Comparison of ENCODE assay signal across 20 cellular contexts in the genomic region with DNA sequence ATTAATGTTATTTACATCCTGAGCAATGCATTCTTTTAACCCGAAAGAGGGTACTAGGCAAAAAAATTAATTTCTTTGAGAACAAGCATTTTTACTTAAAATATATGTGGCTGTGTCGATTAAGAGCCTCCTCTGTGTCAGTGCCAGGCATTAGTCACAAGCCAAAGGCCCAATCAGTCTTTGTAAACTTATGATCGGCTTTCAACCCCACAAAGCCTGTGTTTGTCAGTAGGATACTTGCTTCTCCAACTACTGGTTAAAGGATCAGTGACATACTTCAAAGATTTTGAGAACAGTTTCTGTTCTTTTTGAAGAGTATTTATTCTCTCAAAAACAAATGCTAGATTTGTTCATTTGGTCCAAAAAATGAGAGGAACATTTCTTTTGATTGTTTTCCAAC.
DNase-seq lines count a peak whose midpoint lies in the region; ATAC-seq and TF ChIP-seq lines count a peak whose summit lies in the region.
"Had no signal": no experiment of that assay in that cellular context is flagged by ENCODE, and none has a peak within 500 bp of the region (broad histone marks: within the 10 kb centered on the region; RNA-seq: fewer than 3 reads in every experiment).

No MANE protein-coding gene starts in this region.

- ATAC-seq in HG03439 (IDR thresholded peaks at IDR 0.05; ENCODE audit: unreplicated experiment): no peak
- ATAC-seq: CD8-positive, alpha-beta T cell had no signal

- peaks cover 14% of the 10 kb centered on the region for H3K4me1 ChIP-seq in GM23248 (ENCODE audit: insufficient read depth)
- peaks cover 57% of the 10 kb centered on the region for H3K4me1 ChIP-seq in neural progenitor cell
- H3K4me1 ChIP-seq: Peyer's patch had no signal

- H3K9me3 ChIP-seq in GM23248 (ENCODE audit: low read depth) (no peaks in the 10 kb centered on the region), neural progenitor cell (ENCODE audit: low read depth) (no peaks in the 10 kb centered on the region)
- H3K9me3 ChIP-seq: BLaER1 treated with 17β-estradiol and CSF1 and Interleukin-3, amounts not matched to agents 10 nM and 100 nM; Peyer's patch had no signal

- H4K20me1 ChIP-seq in GM23248 (ENCODE audit: insufficient read depth) (no peaks in the 10 kb centered on the region), neural progenitor cell (ENCODE audit: low read depth) (no peaks in the 10 kb centered on the region)
- H4K20me1 ChIP-seq: BLaER1 treated with 17β-estradiol and CSF1 and Interleukin-3, amounts not matched to agents 10 nM and 100 nM had no signal

- H3K9ac ChIP-seq in GM23248 (no peak overlapping the region), neural progenitor cell (no peak overlapping the region)
- H3K9ac ChIP-seq: BLaER1 treated with 17β-estradiol and CSF1 and Interleukin-3, amounts not matched to agents 10 nM and 100 nM had no signal

- H3F3A ChIP-seq in GM23248 (ENCODE audit: insufficient read depth) (0 out of 2 replicates have a peak, but pooled peaks cover 3% of the 10 kb centered on the region), neural progenitor cell (ENCODE audit: low read depth) (peaks cover 12% of the 10 kb centered on the region)

- in situ Hi-C loops in GM23248 (cut with MboI): no loop called here

- peaks cover 39% of the 10 kb centered on the region for H3K4me1 Mint-ChIP-seq in neural progenitor cell
- no peaks in the 10 kb centered on the region for H3K4me1 Mint-ChIP-seq in activated T-helper 2 cell treated with anti-CD3 and anti-CD28 coated beads, Interferon-gamma antibody, Interleukin-2, Interleukin-4, amounts not matched to agents 10 μg/mL and 5 μg/mL and 100 μg/mL, durations not matched to agents 14 hours and 24 hours and 36 hours (ENCODE audit: low read depth)

- no peaks in the 10 kb centered on the region for H3K27me3 ChIP-seq in GM23248 (replicated peaks; ENCODE audit: insufficient read depth)
- H3K27me3 ChIP-seq in neural progenitor cell: no peaks in the 10 kb centered on the region
- H3K27me3 ChIP-seq: BLaER1 treated with 17β-estradiol and CSF1 and Interleukin-3, amounts not matched to agents 10 nM and 100 nM; Peyer's patch had no signal

- no peak overlapping the region for H3K27ac Mint-ChIP-seq in neural progenitor cell
- no peak overlapping the region for H3K27ac Mint-ChIP-seq in activated T-helper 2 cell treated with anti-CD3 and anti-CD28 coated beads, Interferon-gamma antibody, Interleukin-2, Interleukin-4, amounts not matched to agents 10 μg/mL and 5 μg/mL and 100 μg/mL, durations not matched to agents 14 hours and 24 hours and 36 hours
- H3K27ac Mint-ChIP-seq: CD8-positive, alpha-beta T cell had no signal

- no peaks in the 10 kb centered on the region for H3K9me2 ChIP-seq in GM23248 (ENCODE audit: insufficient read depth)

- no peak overlapping the region for H3K4me3 ChIP-seq in GM23248
- H3K4me3 ChIP-seq in neural progenitor cell: no peak overlapping the region
- H3K4me3 ChIP-seq: BLaER1 treated with 17β-estradiol and CSF1 and Interleukin-3, amounts not matched to agents 10 nM and 100 nM; Peyer's patch; SK-N-MC had no signal

- no peaks in the 10 kb centered on the region for H3K27me3 Mint-ChIP-seq in neural progenitor cell (ENCODE audit: insufficient read depth, low read depth)
- peaks cover 6% of the 10 kb centered on the region for H3K27me3 Mint-ChIP-seq in activated T-helper 2 cell treated with anti-CD3 and anti-CD28 coated beads, Interferon-gamma antibody, Interleukin-2, Interleukin-4, amounts not matched to agents 10 μg/mL and 5 μg/mL and 100 μg/mL, durations not matched to agents 14 hours and 24 hours and 36 hours (ENCODE audit: low read depth)

- peak; percentile 8 for DNase-seq in GM23248
- DNase-seq in M059J (ENCODE audit: low read depth): peak; percentile 20
- no peak for DNase-seq in neural progenitor cell (ENCODE audit: low spot score)
- no peak for DNase-seq in globus pallidus (ENCODE audit: low spot score)
- no peak for DNase-seq in activated T-helper 2 cell treated with anti-CD3 and anti-CD28 coated beads, Interferon-gamma antibody, Interleukin-2, Interleukin-4, amounts not matched to agents 10 μg/mL and 5 μg/mL and 100 μg/mL, durations not matched to agents 14 hours and 24 hours and 36 hours (ENCODE audit: low spot score)
- DNase-seq: CD8-positive, alpha-beta T cell; GDM1; Kasumi-1; NCI-H1092; NCI-H1436; NCI-H1930; NCI-H2227 treated with DMSO at 0.1 percent for 48 hours; NCI-H510A; NCI-H774; Peyer's patch; Right ventricle myocardium superior had no signal

- H3K79me2 ChIP-seq in GM23248 (ENCODE audit: insufficient read depth) (no peaks in the 10 kb centered on the region), neural progenitor cell (ENCODE audit: low read depth) (no peaks in the 10 kb centered on the region)

- WGBS in GM23248 (ENCODE audit: low coverage in 1 of 2, low lambda C conversion rate in 2 of 2, missing lambda C conversion rate in 2 of 2), 2 experiments: 64 to 68% methylated on average over 3 of the region's 3 CpGs

- no peak overlapping the region for H3K4me3 Mint-ChIP-seq in neural progenitor cell
- no peak overlapping the region for H3K4me3 Mint-ChIP-seq in activated T-helper 2 cell treated with anti-CD3 and anti-CD28 coated beads, Interferon-gamma antibody, Interleukin-2, Interleukin-4, amounts not matched to agents 10 μg/mL and 5 μg/mL and 100 μg/mL, durations not matched to agents 14 hours and 24 hours and 36 hours (ENCODE audit: low read depth)
- H3K4me3 Mint-ChIP-seq: CD8-positive, alpha-beta T cell had no signal

- H3K27ac ChIP-seq in GM23248 (no peak overlapping the region), cingulate gyrus (ENCODE audit: low read depth, low read length) (peak overlapping the region; percentile 12), neural progenitor cell (no peak overlapping the region)
- H3K27ac ChIP-seq: Peyer's patch, SK-N-MC had no signal

- intact Hi-C loops in activated T-helper 2 cell treated with anti-CD3 and anti-CD28 coated beads, Interferon-gamma antibody, Interleukin-2, Interleukin-4, amounts not matched to agents 10 μg/mL and 5 μg/mL and 100 μg/mL, durations not matched to agents 14 hours and 24 hours and 36 hours (cut with micrococcal nuclease): no loop called here

- TF ChIP-seq CTCF in neural progenitor cell (IDR thresholded peaks at IDR 0.05): no peak

- H3K9me3 Mint-ChIP-seq in neural progenitor cell: no peaks in the 10 kb centered on the region
- no peaks in the 10 kb centered on the region for H3K9me3 Mint-ChIP-seq in activated T-helper 2 cell treated with anti-CD3 and anti-CD28 coated beads, Interferon-gamma antibody, Interleukin-2, Interleukin-4, amounts not matched to agents 10 μg/mL and 5 μg/mL and 100 μg/mL, durations not matched to agents 14 hours and 24 hours and 36 hours
- H3K9me3 Mint-ChIP-seq: CD8-positive, alpha-beta T cell had no signal

- no peaks in the 10 kb centered on the region for H3K36me3 ChIP-seq in GM23248 (ENCODE audit: low read depth)
- H3K36me3 ChIP-seq in neural progenitor cell: no peaks in the 10 kb centered on the region
- H3K36me3 ChIP-seq: BLaER1 treated with 17β-estradiol and CSF1 and Interleukin-3, amounts not matched to agents 10 nM and 100 nM; Peyer's patch had no signal

- H3K4me2 ChIP-seq in GM23248 (ENCODE audit: unreplicated experiment) (no peak overlapping the region), neural progenitor cell (peak overlapping the region; percentile 10)

- H2AFZ ChIP-seq in GM23248: no peak overlapping the region
- H2AFZ ChIP-seq in neural progenitor cell (replicated peaks): no peak overlapping the region

- H3K36me3 Mint-ChIP-seq in neural progenitor cell: peaks cover 3% of the 10 kb centered on the region
- H3K36me3 Mint-ChIP-seq in activated T-helper 2 cell treated with anti-CD3 and anti-CD28 coated beads, Interferon-gamma antibody, Interleukin-2, Interleukin-4, amounts not matched to agents 10 μg/mL and 5 μg/mL and 100 μg/mL, durations not matched to agents 14 hours and 24 hours and 36 hours (ENCODE audit: low read depth): no peaks in the 10 kb centered on the region

Comparison
In these comparisons a context has a peak if more than half of its experiments do, and no peak if none do; other contexts are left out.
1. DNase-seq: peak in GM23248 (single experiment) and M059J (single experiment); none in neural progenitor cell (single experiment), globus pallidus (single experiment) and activated T-helper 2 cell treated with anti-CD3 and anti-CD28 coated beads, Interferon-gamma antibody, Interleukin-2, Interleukin-4, amounts not matched to agents 10 μg/mL and 5 μg/mL and 100 μg/mL, durations not matched to agents 14 hours and 24 hours and 36 hours (single experiment).